8 cellular contexts compared by ENCODE assay signal in the genomic region with DNA sequence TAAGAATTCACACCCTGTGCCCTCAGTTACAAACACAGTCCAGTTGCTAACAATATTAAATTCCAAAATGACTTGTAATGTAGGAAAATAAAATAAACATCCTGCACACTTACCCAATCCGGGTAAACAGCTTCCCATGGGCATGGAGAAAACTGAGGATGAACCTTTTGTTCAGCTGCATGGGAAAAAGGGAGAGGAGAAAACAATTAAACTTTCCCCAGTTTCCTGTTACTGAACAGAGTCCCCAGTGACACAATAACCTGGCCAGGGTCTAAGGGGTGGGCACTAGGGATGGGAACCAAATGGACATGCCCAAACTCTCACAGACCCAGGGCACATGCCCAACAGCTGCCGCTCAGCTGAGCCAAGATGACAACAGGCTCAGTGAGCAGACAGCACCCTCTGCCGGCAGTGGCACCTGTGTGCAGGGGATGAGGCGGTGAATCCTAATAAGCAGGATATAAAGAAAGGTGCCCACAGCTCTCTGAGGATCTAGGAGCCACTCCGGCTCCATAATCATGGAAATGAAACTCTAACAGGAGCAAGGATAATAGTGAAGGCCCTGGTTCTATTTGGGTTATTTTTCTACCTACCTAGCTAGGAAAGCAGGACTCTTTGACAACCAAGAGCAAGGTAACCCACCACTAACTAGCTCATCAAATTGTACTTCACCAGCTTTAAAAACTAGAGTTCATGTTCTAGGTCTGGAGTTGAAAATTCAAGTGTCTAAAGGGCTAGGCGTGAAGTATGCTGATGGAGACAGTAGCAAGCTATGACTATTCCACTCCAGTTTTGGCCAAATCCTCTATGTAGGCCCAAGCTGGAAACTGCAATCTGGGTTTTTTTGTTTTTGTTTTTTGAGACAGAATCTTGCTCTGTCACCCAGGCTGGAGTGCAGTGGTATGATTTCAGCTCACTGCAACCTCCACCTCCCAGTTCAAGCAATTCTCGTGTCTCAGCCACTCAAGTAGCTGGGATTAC. TPM values are rescaled to one million over a fixed set of nuclear protein-coding genes. Genes with fewer than 3 reads are reported as not detected.
DNase-seq lines count a peak whose midpoint lies in the region; ATAC-seq and TF ChIP-seq lines count a peak whose summit lies in the region.

No MANE protein-coding gene starts in this region.

- peaks cover 63% of the 10 kb centered on the region for H3K36me3 Mint-ChIP-seq in CD8-positive, alpha-beta T cell

- H3K9me3 ChIP-seq in CD8-positive, alpha-beta T cell (ENCODE audit: low read length): no peaks in the 10 kb centered on the region

- H3K4me1 Mint-ChIP-seq in CD8-positive, alpha-beta T cell (ENCODE audit: low read depth): peaks cover 32% of the 10 kb centered on the region

- peak; percentile 94 for TF ChIP-seq CTCF in CD8-positive, alpha-beta T cell (IDR thresholded peaks at IDR 0.05)
- TF ChIP-seq CTCF in lower leg skin (IDR thresholded peaks at IDR 0.05): peak in 2 of 3 donors; percentile 66 to 86

- no peak for TF ChIP-seq POLR2A in lower leg skin (IDR thresholded peaks at IDR 0.05)

- POLR2A ChIA-PET in CD8-positive, alpha-beta T cell (lab: Charles Lee): interaction anchor here (1.1 to 3.0 kb wide), 7 partner anchors 8 to 190 kb away, joined by 3 to 18 read pairs (median 6); a partner anchor contains a TSS

- H3K4me3 ChIP-seq in CD8-positive, alpha-beta T cell (ENCODE audit: low read depth, low read length): no peak overlapping the region
- no peak overlapping the region for H3K4me3 ChIP-seq in lower leg skin (ENCODE audit: low read depth, poor library complexity, severe bottlenecking)

- CTCF ChIA-PET in CD8-positive, alpha-beta T cell (lab: Charles Lee): interaction anchor here (0.6 to 11.5 kb wide), 73 partner anchors 9 to 843 kb away, joined by 3 to 240 read pairs (median 6); a partner anchor contains a TSS

- WGBS in lower leg skin, 2 donors: 20 to 21% methylated on average over 7 of the region's 7 CpGs

- no peaks in the 10 kb centered on the region for H3K27me3 Mint-ChIP-seq in CD8-positive, alpha-beta T cell (ENCODE audit: low read depth)

- ATAC-seq in CD8-positive, alpha-beta T cell: peak; percentile 91
- ATAC-seq in HG02678 (IDR thresholded peaks at IDR 0.05; ENCODE audit: unreplicated experiment) (peak; percentile 44), GM21447 (IDR thresholded peaks at IDR 0.05; ENCODE audit: unreplicated experiment) (no peak)

- peaks cover 11% of the 10 kb centered on the region for H3K4me1 ChIP-seq in CD8-positive, alpha-beta T cell (ENCODE audit: insufficient read depth, low read length)

- H3K27ac Mint-ChIP-seq in CD8-positive, alpha-beta T cell: peak overlapping the region; percentile 78

- no peaks in the 10 kb centered on the region for H3K9me3 Mint-ChIP-seq in CD8-positive, alpha-beta T cell

- intact Hi-C loops in CD8-positive, alpha-beta T cell (cut with DNase I, micrococcal nuclease): loop anchor here (1.0 to 10.0 kb wide), 7 partner anchors 21 to 360 kb away; a partner anchor contains a TSS
- intact Hi-C loops in lower leg skin (cut with DNase I; ENCODE audit: low total_unique reads): loop anchor here (5.0 kb wide), 1 partner anchor 183 kb away; no protein-coding TSS in a partner anchor

- peak; percentile 72 to 90 (median 81) for DNase-seq in CD8-positive, alpha-beta T cell
- DNase-seq in NCI-H69 (lab: John Stamatoyannopoulos, UW) (peak; percentile 70), dedifferentiated amniotic fluid mesenchymal stem cell (ENCODE audit: extremely low spot score) (peak; percentile 87), lower leg skin (ENCODE audit: low spot score in 2 of 2) (peak; percentile 88 to 97)
- peak; percentile 83 for DNase-seq in activated CD4-positive, alpha-beta T cell treated with anti-CD3 and anti-CD28 coated beads, Interleukin-2, amount 50 U/mL, for 4 hours
- DNase-seq in stimulated activated CD4-positive, alpha-beta T cell treated with anti-CD3 and anti-CD28 coated beads, Interleukin-4, amount 100 ng/mL, for 4 hours: peak; percentile 79 to 83

- H3K4me3 Mint-ChIP-seq in CD8-positive, alpha-beta T cell: no peak overlapping the region

- H3K27ac ChIP-seq in CD8-positive, alpha-beta T cell (ENCODE audit: low read depth, low read length): no peak overlapping the region

- no peaks in the 10 kb centered on the region for H3K36me3 ChIP-seq in CD8-positive, alpha-beta T cell (ENCODE audit: insufficient read depth, low read length)

- H3K27me3 ChIP-seq in CD8-positive, alpha-beta T cell (ENCODE audit: insufficient read depth, low read length): no peaks in the 10 kb centered on the region

RNA-seq across cellular contexts. Expression of a gene that starts 58.8 kb away (rescaled TPM):
- 10 to 100 TPM; 36.1 to 37.8 TPM for total RNA-seq in CD8-positive, alpha-beta T cell
- 10 to 100 TPM; 22.5 to 54.6 (median 29.5) TPM for total RNA-seq in lower leg skin

RNA-seq across cellular contexts. Expression of a gene that starts 58.9 kb away (rescaled TPM):
- 1 to 10 TPM; 1.8 to 2.9 TPM for total RNA-seq in CD8-positive, alpha-beta T cell
- total RNA-seq in lower leg skin: 10 to 100 TPM in 3 of 4 donors, 1 to 10 TPM in 1; 1.4 to 14.4 (median 12.9) TPM
